Comparison of ENCODE assay signal across 34 cellular contexts in genomic region chr9:38447703-38448102, GRCh38. TPM values are rescaled to one million over a fixed set of nuclear protein-coding genes. Genes with fewer than 3 reads are reported as not detected.
"Had no signal": no experiment of that assay in that cellular context is flagged by ENCODE, and none has a peak within 500 bp of the region (broad histone marks: within the 10 kb centered on the region; RNA-seq: fewer than 3 reads in every experiment).

No MANE protein-coding gene starts in this region.

- H3K4me3 ChIP-seq: MG63 had no signal

- H3K36me3 ChIP-seq: MG63 had no signal

- DNase-seq: Karpas-422, Kasumi-1, MG63, MM.1S, NCI-H1048, NCI-H1092, NCI-H1092 treated with DMSO at 0.1 percent for 48 hours, NCI-H1105, NCI-H1105 treated with DMSO at 0.1 percent for 48 hours, NCI-H1417, NCI-H1417 treated with DMSO at 0.1 percent for 48 hours, NCI-H1436, NCI-H1436 treated with DMSO at 0.1 percent for 48 hours, NCI-H146, NCI-H1694, NCI-H1694 treated with DMSO at 0.1 percent for 48 hours, NCI-H187, NCI-H187 treated with DMSO at 0.1 percent for 48 hours, NCI-H1930, NCI-H2029, NCI-H2029 treated with DMSO at 0.1 percent for 48 hours, NCI-H2081, NCI-H2081 treated with DMSO at 0.1 percent for 48 hours, NCI-H2107, NCI-H2171, NCI-H2171 treated with DMSO at 0.1 percent for 48 hours, NCI-H2227 treated with DMSO at 0.1 percent for 48 hours, NCI-H226, NCI-H345, NCI-H446, NCI-H446 treated with DMSO at 0.1 percent for 48 hours, NCI-H510A, NCI-H510A treated with DMSO at 0.1 percent for 48 hours had no signal

- H3K9me3 ChIP-seq: MG63 had no signal

RNA-seq across cellular contexts. Expression of gene IGFBPL1, which starts 23.4 kb away (rescaled TPM):
- total RNA-seq: MCF 10A had no signal
